2 cellular contexts compared by ENCODE assay signal in the genomic region with DNA sequence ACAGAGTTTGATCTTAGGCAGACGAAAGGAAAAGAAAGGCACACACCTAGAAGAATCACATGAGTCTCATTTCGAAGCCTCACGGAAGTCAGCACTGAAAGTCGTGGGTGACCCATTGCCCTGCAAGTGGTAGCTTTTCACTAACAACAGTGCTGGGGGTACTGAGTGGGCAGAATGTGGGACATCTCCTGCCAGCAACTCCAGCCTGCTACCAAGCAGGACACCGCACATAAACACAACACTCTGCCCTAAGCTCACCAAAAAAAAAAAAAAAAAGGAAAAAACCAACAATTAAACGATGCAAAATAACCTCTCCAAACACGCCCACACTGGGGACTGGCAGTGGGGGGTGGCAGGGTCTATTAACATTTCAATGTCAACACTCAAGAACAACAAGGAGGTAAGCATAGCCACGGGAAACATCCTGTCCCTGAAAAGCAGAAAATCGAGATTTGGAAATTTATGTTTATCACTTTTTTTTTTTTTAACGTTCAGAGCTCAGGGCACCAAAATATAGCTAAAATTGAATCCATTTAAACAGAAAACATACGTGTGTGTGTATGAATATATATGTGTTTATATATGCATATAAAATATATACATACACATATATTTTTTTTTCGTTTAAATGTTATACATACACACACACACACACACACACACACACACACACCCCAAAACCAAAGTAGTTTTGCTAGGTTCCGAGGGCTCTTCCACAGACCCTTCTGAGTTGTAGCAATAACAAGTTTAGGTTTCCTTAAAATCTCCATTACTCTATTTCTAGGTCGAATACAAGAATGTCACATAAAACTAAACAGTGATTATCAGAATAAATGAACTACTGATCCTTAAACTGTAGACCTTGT.
TF ChIP-seq lines count a peak whose summit lies in the region.

No MANE protein-coding gene starts in this region.

TF ChIP-seq in A549, 52 proteins besides CTCF, POLR2A, EP300 and RAD21:
- TF ChIP-seq POLR2AphosphoS2 (conservative IDR thresholded peaks at IDR 0.05; ENCODE audit: low read length) (no peak), EHF (CRISPR knock-in tag; IDR thresholded peaks at IDR 0.05) (no peak), NFE2L2 (conservative IDR thresholded peaks at IDR 0.05; ENCODE audit: low read length) (no peak), ZFP36 (IDR thresholded peaks at IDR 0.05; ENCODE audit: borderline replicate concordance, partially characterized antibody) (no peak), PHF8 (IDR thresholded peaks at IDR 0.05; ENCODE audit: borderline replicate concordance, low read depth) (no peak)
- TF ChIP-seq, protein P1, sequence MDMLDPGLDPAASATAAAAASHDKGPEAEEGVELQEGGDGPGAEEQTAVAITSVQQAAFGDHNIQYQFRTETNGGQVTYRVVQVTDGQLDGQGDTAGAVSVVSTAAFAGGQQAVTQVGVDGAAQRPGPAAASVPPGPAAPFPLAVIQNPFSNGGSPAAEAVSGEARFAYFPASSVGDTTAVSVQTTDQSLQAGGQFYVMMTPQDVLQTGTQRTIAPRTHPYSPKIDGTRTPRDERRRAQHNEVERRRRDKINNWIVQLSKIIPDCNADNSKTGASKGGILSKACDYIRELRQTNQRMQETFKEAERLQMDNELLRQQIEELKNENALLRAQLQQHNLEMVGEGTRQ (IDR thresholded peaks at IDR 0.05), result no peak
- TF ChIP-seq, protein P2, sequence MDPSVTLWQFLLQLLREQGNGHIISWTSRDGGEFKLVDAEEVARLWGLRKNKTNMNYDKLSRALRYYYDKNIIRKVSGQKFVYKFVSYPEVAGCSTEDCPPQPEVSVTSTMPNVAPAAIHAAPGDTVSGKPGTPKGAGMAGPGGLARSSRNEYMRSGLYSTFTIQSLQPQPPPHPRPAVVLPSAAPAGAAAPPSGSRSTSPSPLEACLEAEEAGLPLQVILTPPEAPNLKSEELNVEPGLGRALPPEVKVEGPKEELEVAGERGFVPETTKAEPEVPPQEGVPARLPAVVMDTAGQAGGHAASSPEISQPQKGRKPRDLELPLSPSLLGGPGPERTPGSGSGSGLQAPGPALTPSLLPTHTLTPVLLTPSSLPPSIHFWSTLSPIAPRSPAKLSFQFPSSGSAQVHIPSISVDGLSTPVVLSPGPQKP (IDR thresholded peaks at IDR 0.05; ENCODE audit: low read depth, low read length), result no peak

TF ChIP-seq in HepG2, 621 proteins besides CTCF, POLR2A, EP300 and RAD21 (continues in another document):
- TF ChIP-seq KLF11 (CRISPR knock-in tag; IDR thresholded peaks at IDR 0.05) (0 out of 2 replicates have a peak, but pooled peaks have one; percentile 62), TEAD3 (CRISPR knock-in tag; optimal IDR thresholded peaks at IDR 0.05; ENCODE audit: borderline replicate concordance) (peak; percentile 35), IRF2 (CRISPR knock-in tag; IDR thresholded peaks at IDR 0.05) (0 out of 2 replicates have a peak, but pooled peaks have one; percentile 27), RNF2 (conservative IDR thresholded peaks at IDR 0.05; ENCODE audit: low read depth) (no peak), ZNF20 (CRISPR knock-in tag; IDR thresholded peaks at IDR 0.05) (no peak), ZNF510 (CRISPR knock-in tag; IDR thresholded peaks at IDR 0.05; ENCODE audit: low read depth) (no peak), ZUFSP (CRISPR knock-in tag; IDR thresholded peaks at IDR 0.05; ENCODE audit: borderline replicate concordance) (no peak), ZNF124 (CRISPR knock-in tag; IDR thresholded peaks at IDR 0.05) (no peak), ZNF296 (CRISPR knock-in tag; conservative IDR thresholded peaks at IDR 0.05) (no peak), ZNF629 (CRISPR knock-in tag; conservative IDR thresholded peaks at IDR 0.05) (peak; percentile 65), ASH2L (IDR thresholded peaks at IDR 0.05; ENCODE audit: insufficient read length, low read depth, low read length) (peak; percentile 8), HDAC2 (CRISPR knock-in tag; IDR thresholded peaks at IDR 0.05) (peak; percentile 48; the same call in 1 of the 2 replicates), ZNF317 (CRISPR knock-in tag; IDR thresholded peaks at IDR 0.05) (0 out of 2 replicates have a peak, but pooled peaks have one; percentile 34), SP2 (CRISPR knock-in tag; IDR thresholded peaks at IDR 0.05) (no peak), SMYD3 (CRISPR knock-in tag; IDR thresholded peaks at IDR 0.05) (no peak), CREB1 (IDR thresholded peaks at IDR 0.05) (no peak), CREB1 (CRISPR knock-in tag; IDR thresholded peaks at IDR 0.05) (peak; percentile 56; the same call in 1 of the 2 replicates), ZNF230 (CRISPR knock-in tag; IDR thresholded peaks at IDR 0.05) (no peak), RBFOX2 (IDR thresholded peaks at IDR 0.05; ENCODE audit: low read depth, low read length) (0 out of 2 replicates have a peak, but pooled peaks have one; percentile 33), MXD4 (CRISPR knock-in tag; IDR thresholded peaks at IDR 0.05) (0 out of 2 replicates have a peak, but pooled peaks have one; percentile 32), ZHX1 (CRISPR knock-in tag; IDR thresholded peaks at IDR 0.05; ENCODE audit: low read depth) (no peak), ELF3 (CRISPR knock-in tag; IDR thresholded peaks at IDR 0.05) (peak; percentile 52; the same call in 1 of the 2 replicates), ZNF740 (CRISPR knock-in tag; IDR thresholded peaks at IDR 0.05) (no peak), MIER3 (CRISPR knock-in tag; IDR thresholded peaks at IDR 0.05; ENCODE audit: borderline replicate concordance) (no peak), HNRNPL (IDR thresholded peaks at IDR 0.05; ENCODE audit: low read depth, low read length) (no peak), ZEB1 (IDR thresholded peaks at IDR 0.05; ENCODE audit: insufficient replicate concordance, low read depth) (no peak), ATAD3A (CRISPR knock-in tag; IDR thresholded peaks at IDR 0.05) (no peak), SNAPC2 (CRISPR knock-in tag; IDR thresholded peaks at IDR 0.05) (no peak), FOXP1 (IDR thresholded peaks at IDR 0.05) (no peak), FOXP1 (CRISPR knock-in tag; IDR thresholded peaks at IDR 0.05) (peak; percentile 46; the same call in 1 of the 2 replicates), ZNF792 (CRISPR knock-in tag; IDR thresholded peaks at IDR 0.05) (no peak), CSRNP1 (CRISPR knock-in tag; IDR thresholded peaks at IDR 0.05) (0 out of 2 replicates have a peak, but pooled peaks have one; percentile 28), ZNF737 (CRISPR knock-in tag; IDR thresholded peaks at IDR 0.05; ENCODE audit: borderline replicate concordance) (no peak), ZBTB38 (CRISPR knock-in tag; IDR thresholded peaks at IDR 0.05) (peak; percentile 72), SOX6 (IDR thresholded peaks at IDR 0.05) (no peak), SOX6 (CRISPR knock-in tag; IDR thresholded peaks at IDR 0.05) (0 out of 2 replicates have a peak, but pooled peaks have one; percentile 32), ZNF674 (CRISPR knock-in tag; IDR thresholded peaks at IDR 0.05; ENCODE audit: low read depth) (no peak), MEIS2 (CRISPR knock-in tag; IDR thresholded peaks at IDR 0.05) (no peak), SAP130 (CRISPR knock-in tag; IDR thresholded peaks at IDR 0.05; ENCODE audit: low read depth) (0 out of 2 replicates have a peak, but pooled peaks have one; percentile 24)
- TF ChIP-seq, protein P3, sequence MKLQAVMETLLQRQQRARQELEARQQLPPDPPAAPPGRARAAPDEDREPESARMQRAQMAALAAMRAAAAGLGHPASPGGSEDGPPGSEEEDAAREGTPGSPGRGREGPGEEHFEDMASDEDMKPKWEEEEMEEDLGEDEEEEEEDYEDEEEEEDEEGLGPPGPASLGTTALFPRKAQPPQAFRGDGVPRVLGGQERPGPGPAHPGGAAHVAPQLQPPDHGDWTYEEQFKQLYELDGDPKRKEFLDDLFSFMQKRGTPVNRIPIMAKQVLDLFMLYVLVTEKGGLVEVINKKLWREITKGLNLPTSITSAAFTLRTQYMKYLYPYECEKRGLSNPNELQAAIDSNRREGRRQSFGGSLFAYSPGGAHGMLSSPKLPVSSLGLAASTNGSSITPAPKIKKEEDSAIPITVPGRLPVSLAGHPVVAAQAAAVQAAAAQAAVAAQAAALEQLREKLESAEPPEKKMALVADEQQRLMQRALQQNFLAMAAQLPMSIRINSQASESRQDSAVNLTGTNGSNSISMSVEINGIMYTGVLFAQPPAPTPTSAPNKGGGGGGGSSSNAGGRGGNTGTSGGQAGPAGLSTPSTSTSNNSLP (IDR thresholded peaks at IDR 0.05; ENCODE audit: low read depth, low read length), result peak; percentile 6; the same call in 1 of the 2 replicates
- TF ChIP-seq, protein P4, sequence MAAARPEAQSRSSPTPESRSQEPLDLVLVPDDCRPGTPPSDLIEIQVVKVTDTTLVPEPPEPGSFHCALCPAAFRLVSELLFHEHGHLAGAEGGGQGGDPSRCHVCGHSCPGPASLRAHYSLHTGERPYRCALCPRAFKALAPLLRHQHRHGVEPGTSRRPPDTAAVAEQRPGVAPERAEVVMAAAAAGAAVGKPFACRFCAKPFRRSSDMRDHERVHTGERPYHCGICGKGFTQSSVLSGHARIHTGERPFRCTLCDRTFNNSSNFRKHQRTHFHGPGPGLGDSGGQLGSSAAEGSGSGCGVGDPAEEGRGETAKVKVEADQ (CRISPR knock-in tag; IDR thresholded peaks at IDR 0.05; ENCODE audit: borderline replicate concordance), result peak; percentile 17; the same call in 1 of the 2 replicates
- TF ChIP-seq, protein P5, sequence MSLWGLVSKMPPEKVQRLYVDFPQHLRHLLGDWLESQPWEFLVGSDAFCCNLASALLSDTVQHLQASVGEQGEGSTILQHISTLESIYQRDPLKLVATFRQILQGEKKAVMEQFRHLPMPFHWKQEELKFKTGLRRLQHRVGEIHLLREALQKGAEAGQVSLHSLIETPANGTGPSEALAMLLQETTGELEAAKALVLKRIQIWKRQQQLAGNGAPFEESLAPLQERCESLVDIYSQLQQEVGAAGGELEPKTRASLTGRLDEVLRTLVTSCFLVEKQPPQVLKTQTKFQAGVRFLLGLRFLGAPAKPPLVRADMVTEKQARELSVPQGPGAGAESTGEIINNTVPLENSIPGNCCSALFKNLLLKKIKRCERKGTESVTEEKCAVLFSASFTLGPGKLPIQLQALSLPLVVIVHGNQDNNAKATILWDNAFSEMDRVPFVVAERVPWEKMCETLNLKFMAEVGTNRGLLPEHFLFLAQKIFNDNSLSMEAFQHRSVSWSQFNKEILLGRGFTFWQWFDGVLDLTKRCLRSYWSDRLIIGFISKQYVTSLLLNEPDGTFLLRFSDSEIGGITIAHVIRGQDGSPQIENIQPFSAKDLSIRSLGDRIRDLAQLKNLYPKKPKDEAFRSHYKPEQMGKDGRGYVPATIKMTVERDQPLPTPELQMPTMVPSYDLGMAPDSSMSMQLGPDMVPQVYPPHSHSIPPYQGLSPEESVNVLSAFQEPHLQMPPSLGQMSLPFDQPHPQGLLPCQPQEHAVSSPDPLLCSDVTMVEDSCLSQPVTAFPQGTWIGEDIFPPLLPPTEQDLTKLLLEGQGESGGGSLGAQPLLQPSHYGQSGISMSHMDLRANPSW (CRISPR knock-in tag; IDR thresholded peaks at IDR 0.05; ENCODE audit: borderline replicate concordance), result peak; percentile 19; the same call in 1 of the 2 replicates
- TF ChIP-seq, protein P6, sequence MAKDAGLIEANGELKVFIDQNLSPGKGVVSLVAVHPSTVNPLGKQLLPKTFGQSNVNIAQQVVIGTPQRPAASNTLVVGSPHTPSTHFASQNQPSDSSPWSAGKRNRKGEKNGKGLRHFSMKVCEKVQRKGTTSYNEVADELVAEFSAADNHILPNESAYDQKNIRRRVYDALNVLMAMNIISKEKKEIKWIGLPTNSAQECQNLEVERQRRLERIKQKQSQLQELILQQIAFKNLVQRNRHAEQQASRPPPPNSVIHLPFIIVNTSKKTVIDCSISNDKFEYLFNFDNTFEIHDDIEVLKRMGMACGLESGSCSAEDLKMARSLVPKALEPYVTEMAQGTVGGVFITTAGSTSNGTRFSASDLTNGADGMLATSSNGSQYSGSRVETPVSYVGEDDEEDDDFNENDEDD (CRISPR knock-in tag; IDR thresholded peaks at IDR 0.05; ENCODE audit: borderline replicate concordance), result no peak
